In genomic region chr20:57902478-57902877, GRCh38 we compare ENCODE assay signal across 10 cellular contexts.
A peak's percentile ranks its signal among the peaks of the same experiment; 100 is the strongest.
DNase-seq lines count a peak whose midpoint lies in the region; ATAC-seq and TF ChIP-seq lines count a peak whose summit lies in the region.
"Had no signal": no experiment of that assay in that cellular context is flagged by ENCODE, and none has a peak within 500 bp of the region (broad histone marks: within the 10 kb centered on the region; RNA-seq: fewer than 3 reads in every experiment).

No MANE protein-coding gene starts in this region.

- H3K36me3 Mint-ChIP-seq in T-helper 17 cell (ENCODE audit: low read depth): peaks cover 2% of the 10 kb centered on the region

- peaks cover 71% of the 10 kb centered on the region for H3K27me3 Mint-ChIP-seq in T-helper 17 cell

- peaks cover 5% of the 10 kb centered on the region for H3K27me3 ChIP-seq in kidney epithelial cell (ENCODE audit: control insufficient read depth, insufficient read depth, low read length)

- H3K36me3 ChIP-seq in kidney epithelial cell (ENCODE audit: control insufficient read depth, insufficient read depth, low read length): no peaks in the 10 kb centered on the region
- H3K36me3 ChIP-seq: cardiac muscle cell had no signal

- peak; percentile 22 for TF ChIP-seq CTCF in kidney epithelial cell (IDR thresholded peaks at IDR 0.05; ENCODE audit: insufficient read depth, low read length, poor library complexity, severe bottlenecking)

- intact Hi-C loops in posterior vena cava (cut with DNase I): no loop called here

- H3K4me1 Mint-ChIP-seq in T-helper 17 cell: peaks cover 9% of the 10 kb centered on the region

- DNase-seq in NCI-H82 treated with DMSO at 0.1 percent for 48 hours (lab: John Stamatoyannopoulos, UW; ENCODE audit: unreplicated experiment) (peak; percentile 57), kidney epithelial cell (ENCODE audit: low read depth) (peak; percentile 64), posterior vena cava (ENCODE audit: low spot score) (no peak), T-helper 17 cell (no peak), NCI-H2107 treated with DMSO at 0.1 percent for 48 hours (lab: John Stamatoyannopoulos, UW; ENCODE audit: unreplicated experiment) (no peak)
- no peak for DNase-seq in activated naive CD4-positive, alpha-beta T cell treated with anti-CD3 and anti-CD28 coated beads, Interleukin-2, amount 50 U/mL, for 16 hours
- DNase-seq: HCEC 1CT had no signal

- H3K4me3 ChIP-seq in kidney epithelial cell (ENCODE audit: low read depth, low read length): no peak overlapping the region
- H3K4me3 ChIP-seq: cardiac muscle cell had no signal

- no peaks in the 10 kb centered on the region for H3K9me3 ChIP-seq in T-helper 17 cell (ENCODE audit: control insufficient read depth, low read length, poor library complexity, severe bottlenecking)

- H3K4me3 Mint-ChIP-seq in T-helper 17 cell: no peak overlapping the region

- ATAC-seq in GM18502 (IDR thresholded peaks at IDR 0.05; ENCODE audit: poor library complexity, unreplicated experiment): peak; percentile 81
- ATAC-seq in HG02610 (IDR thresholded peaks at IDR 0.05; ENCODE audit: unreplicated experiment): peak; percentile 79
- ATAC-seq in T-helper 17 cell: no peak

- no peak overlapping the region for H3K27ac Mint-ChIP-seq in T-helper 17 cell

Comparison
In these comparisons a context has a peak if more than half of its experiments do, and no peak if none do; other contexts are left out.
1. DNase-seq: peak in NCI-H82 treated with DMSO at 0.1 percent for 48 hours (single experiment) and kidney epithelial cell (single experiment); none in posterior vena cava (single experiment), T-helper 17 cell (0 of 3), activated naive CD4-positive, alpha-beta T cell treated with anti-CD3 and anti-CD28 coated beads, Interleukin-2, amount 50 U/mL, for 16 hours (single experiment) and NCI-H2107 treated with DMSO at 0.1 percent for 48 hours (single experiment).